Comparison of ENCODE assay signal across 1 cellular context in the genomic region with DNA sequence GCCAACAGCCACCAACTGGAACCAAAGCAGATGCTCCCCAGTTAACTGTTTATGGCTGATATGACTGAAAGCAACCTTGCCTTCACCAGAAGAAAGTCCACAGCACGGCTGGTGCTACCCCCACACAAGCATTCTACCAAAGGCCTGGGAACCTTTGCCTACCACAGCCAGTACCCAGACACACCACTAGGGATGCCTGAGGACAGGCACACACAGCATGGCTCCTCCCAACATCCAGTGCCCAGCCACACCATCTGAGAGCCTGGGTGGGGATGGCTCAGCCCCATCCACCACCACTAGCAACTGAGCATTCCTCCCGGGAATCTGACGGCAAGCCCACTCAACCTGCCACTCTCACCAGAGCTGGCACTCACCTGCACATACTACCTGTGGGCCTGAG.
TF ChIP-seq lines count a peak whose summit lies in the region.

No MANE protein-coding gene starts in this region.

TF ChIP-seq in K562, 482 proteins besides CTCF, POLR2A, EP300 and RAD21 (continued from another document):
- TF ChIP-seq, protein P1, sequence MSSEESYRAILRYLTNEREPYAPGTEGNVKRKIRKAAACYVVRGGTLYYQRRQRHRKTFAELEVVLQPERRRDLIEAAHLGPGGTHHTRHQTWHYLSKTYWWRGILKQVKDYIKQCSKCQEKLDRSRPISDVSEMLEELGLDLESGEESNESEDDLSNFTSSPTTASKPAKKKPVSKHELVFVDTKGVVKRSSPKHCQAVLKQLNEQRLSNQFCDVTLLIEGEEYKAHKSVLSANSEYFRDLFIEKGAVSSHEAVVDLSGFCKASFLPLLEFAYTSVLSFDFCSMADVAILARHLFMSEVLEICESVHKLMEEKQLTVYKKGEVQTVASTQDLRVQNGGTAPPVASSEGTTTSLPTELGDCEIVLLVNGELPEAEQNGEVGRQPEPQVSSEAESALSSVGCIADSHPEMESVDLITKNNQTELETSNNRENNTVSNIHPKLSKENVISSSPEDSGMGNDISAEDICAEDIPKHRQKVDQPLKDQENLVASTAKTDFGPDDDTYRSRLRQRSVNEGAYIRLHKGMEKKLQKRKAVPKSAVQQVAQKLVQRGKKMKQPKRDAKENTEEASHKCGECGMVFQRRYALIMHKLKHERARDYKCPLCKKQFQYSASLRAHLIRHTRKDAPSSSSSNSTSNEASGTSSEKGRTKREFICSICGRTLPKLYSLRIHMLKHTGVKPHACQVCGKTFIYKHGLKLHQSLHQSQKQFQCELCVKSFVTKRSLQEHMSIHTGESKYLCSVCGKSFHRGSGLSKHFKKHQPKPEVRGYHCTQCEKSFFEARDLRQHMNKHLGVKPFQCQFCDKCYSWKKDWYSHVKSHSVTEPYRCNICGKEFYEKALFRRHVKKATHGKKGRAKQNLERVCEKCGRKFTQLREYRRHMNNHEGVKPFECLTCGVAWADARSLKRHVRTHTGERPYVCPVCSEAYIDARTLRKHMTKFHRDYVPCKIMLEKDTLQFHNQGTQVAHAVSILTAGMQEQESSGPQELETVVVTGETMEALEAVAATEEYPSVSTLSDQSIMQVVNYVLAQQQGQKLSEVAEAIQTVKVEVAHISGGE (CRISPR knock-in tag; IDR thresholded peaks at IDR 0.05), result no peak
- TF ChIP-seq SIRT6 (IDR thresholded peaks at IDR 0.05; ENCODE audit: low read depth, low read length), result no peak
TF ChIP-seq in K562: peak in this region for 0.
